Comparison of ENCODE assay signal across 12 cellular contexts in genomic region chr12:57428965-57429364, GRCh38. TPM values are rescaled to one million over a fixed set of nuclear protein-coding genes. Genes with fewer than 3 reads are reported as not detected.
DNase-seq lines count a peak whose midpoint lies in the region; ATAC-seq, FAIRE-seq and TF ChIP-seq lines count a peak whose summit lies in the region.
"Had no signal": no experiment of that assay in that cellular context is flagged by ENCODE, and none has a peak within 500 bp of the region (broad histone marks: within the 10 kb centered on the region; RNA-seq: fewer than 3 reads in every experiment).

No MANE protein-coding gene starts in this region.

- WGBS in HepG2 (ENCODE audit: low lambda C conversion rate): 95% methylated on average over 6 of the region's 6 CpGs
- 62 to 90% methylated on average over 6 of the region's 6 CpGs for WGBS in testis, 2 donors

- H3K36me3 ChIP-seq in breast epithelium: no peaks in the 10 kb centered on the region
- no peaks in the 10 kb centered on the region for H3K36me3 ChIP-seq in HepG2 (replicated peaks in 1 of 2; ENCODE audit: control insufficient read depth in 1 of 2, insufficient read depth in 2 of 2, low read length in 2 of 2)
- H3K36me3 ChIP-seq in testis (ENCODE audit: low read depth, missing control alignments): no peaks in the 10 kb centered on the region

- peak overlapping the region; percentile 81 for H3K4me3 Mint-ChIP-seq in MCF 10A (ENCODE audit: unreplicated experiment)

- no peaks in the 10 kb centered on the region for H4K20me1 ChIP-seq in HepG2 (ENCODE audit: insufficient read depth, low read length)

- 0 out of 2 replicates have a peak overlapping the region, but pooled peaks have one; percentile 89 for H3K9ac ChIP-seq in HepG2 (ENCODE audit: insufficient read depth, low read depth, low read length)

- peaks cover 0 to 8% of the 10 kb centered on the region in 2 donors for H3K4me1 ChIP-seq in breast epithelium
- H3K4me1 ChIP-seq in HepG2 (ENCODE audit: insufficient read depth, low read length): peaks cover 29% of the 10 kb centered on the region
- H3K4me1 ChIP-seq in testis: peaks cover 8% of the 10 kb centered on the region

- TF ChIP-seq POLR2A in breast epithelium (IDR thresholded peaks at IDR 0.05) (no peak), HepG2 (IDR thresholded peaks at IDR 0.05; ENCODE audit: insufficient read depth in 1 of 2, low read depth in 2 of 2, low read length in 2 of 2) (no peak), testis (IDR thresholded peaks at IDR 0.05) (no peak)

- CTCF ChIA-PET in MCF 10A (lab: Yijun Ruan, JAX): interaction anchor here (0.7 to 1.9 kb wide), 2 partner anchors 10 to 177 kb away, joined by 3 to 10 read pairs; no protein-coding TSS in a partner anchor
- CTCF ChIA-PET in HepG2 (lab: Yijun Ruan, JAX; ENCODE audit: low intra/inter-chr PET ratio, low total read pairs): no interaction called here

- DNase-seq in MCF 10A (ENCODE audit: unreplicated experiment) (no peak), breast epithelium (ENCODE audit: low spot score in 2 of 2) (no peak), HepG2 (ENCODE audit: low spot score) (no peak), testis (no peak), NCI-H187 (lab: John Stamatoyannopoulos, UW) (no peak), GM19239 (ENCODE audit: insufficient read length, low spot score) (no peak), T-helper 9 cell (no peak)
- DNase-seq: amygdala, NCI-H2171 had no signal

- TF ChIP-seq RAD21 in HepG2 (CRISPR knock-in tag; IDR thresholded peaks at IDR 0.05): no peak

- no peak overlapping the region for H2AFZ ChIP-seq in HepG2 (ENCODE audit: low read length)

- H3K36me3 Mint-ChIP-seq in MCF 10A (ENCODE audit: insufficient read depth, unreplicated experiment): peaks cover 28% of the 10 kb centered on the region

- H3K27me3 Mint-ChIP-seq in MCF 10A (ENCODE audit: insufficient read depth, unreplicated experiment): no peaks in the 10 kb centered on the region

- BruUV-seq in MCF 10A (replicated peaks; lab: Mats Ljungman, UMichigan): no TSS peak
- BruUV-seq in HepG2 (replicated peaks; lab: Mats Ljungman, UMichigan): no TSS peak

- ATAC-seq in HepG2: no peak

- H3K4me1 Mint-ChIP-seq in MCF 10A (ENCODE audit: insufficient read depth, unreplicated experiment): peaks cover 6% of the 10 kb centered on the region

- H3K4me2 ChIP-seq in HepG2 (ENCODE audit: low read depth, low read length): peak overlapping the region; percentile 75

- peak overlapping the region; percentile 95 for H3K27ac Mint-ChIP-seq in MCF 10A (ENCODE audit: low read depth, unreplicated experiment)

- intact Hi-C loops in MCF 10A (cut with micrococcal nuclease) (no loop called here), breast epithelium (cut with DNase I; ENCODE audit: low total_unique reads) (no loop called here), HepG2 (cut with micrococcal nuclease; ENCODE audit: unreplicated experiment) (no loop called here), testis (cut with DNase I; ENCODE audit: low total_unique reads) (no loop called here)

- TF ChIP-seq CTCF in MCF 10A (IDR thresholded peaks at IDR 0.05; ENCODE audit: unreplicated experiment): no peak
- TF ChIP-seq CTCF in breast epithelium (IDR thresholded peaks at IDR 0.05): no peak
- TF ChIP-seq CTCF in VCaP (conservative IDR thresholded peaks at IDR 0.05): no peak
- no peak for TF ChIP-seq CTCF in HepG2 (CRISPR knock-in tag; IDR thresholded peaks at IDR 0.05)
- no peak for TF ChIP-seq CTCF in testis (IDR thresholded peaks at IDR 0.05)

- H3K9me3 Mint-ChIP-seq in MCF 10A (ENCODE audit: unreplicated experiment): no peaks in the 10 kb centered on the region

- no peaks in the 10 kb centered on the region for H3K9me3 ChIP-seq in breast epithelium
- no peaks in the 10 kb centered on the region for H3K9me3 ChIP-seq in HepG2 (ENCODE audit: low read length)
- H3K9me3 ChIP-seq in testis: no peaks in the 10 kb centered on the region

- no peak for FAIRE-seq in HepG2 (lab: Jason Lieb, UNC)
- no peak for FAIRE-seq in GM19239 (lab: Jason Lieb, UNC)
- FAIRE-seq: frontal cortex had no signal

- H3K4me3 ChIP-seq in breast epithelium (peak overlapping the region in 1 of 3 donors; percentile 97), HepG2 (replicated peaks in 1 of 3; ENCODE audit: insufficient read depth in 1 of 3, low read depth in 2 of 3, low read length in 3 of 3) (peak overlapping the region in 2 of 3 experiments; percentile 63 to 77; a peak in 1 of 6 replicates), testis (no peak overlapping the region)

- H3K27ac ChIP-seq in breast epithelium: peak overlapping the region in 1 of 2 donors; percentile 97
- peak overlapping the region; percentile 97 for H3K27ac ChIP-seq in VCaP
- H3K27ac ChIP-seq in HepG2 (ENCODE audit: extremely low read length, insufficient read depth, low read length): peak overlapping the region; percentile 88
- H3K27ac ChIP-seq in testis: peak overlapping the region; percentile 97 to 99

- POLR2A ChIA-PET in MCF 10A (lab: Yijun Ruan, JAX) (interaction anchor here (0.6 to 1.1 kb wide), 4 partner anchors 20 to 1641 kb away, joined by 3 to 6 read pairs (median 4); partner anchors contain the start of gene TSPAN31), HepG2 (lab: Yijun Ruan, JAX) (interaction anchor here (1.1 to 2.1 kb wide), 3 partner anchors 23 to 26 kb away, joined by 5 to 35 read pairs (median 24); partner anchors contain the start of gene INHBE)

- in situ Hi-C loops in HepG2 (cut with HindIII; ENCODE audit: extremely low pct_ligation_motif_present, low pct_unique_long_range_greater_than_20kb): no loop called here

- peaks cover 14% of the 10 kb centered on the region for H3K79me2 ChIP-seq in HepG2 (ENCODE audit: insufficient read depth, low read length)

- H3K27me3 ChIP-seq in breast epithelium: no peaks in the 10 kb centered on the region
- H3K27me3 ChIP-seq in HepG2 (ENCODE audit: control insufficient read depth in 1 of 2, insufficient read depth in 2 of 2, low read length in 2 of 2): no peaks in the 10 kb centered on the region; a peak in 1 of 5 replicates
- no peaks in the 10 kb centered on the region for H3K27me3 ChIP-seq in testis

- TF ChIP-seq EP300 in HepG2 (IDR thresholded peaks at IDR 0.05; ENCODE audit: low read depth in 2 of 2, low read length in 2 of 2): no peak
- TF ChIP-seq EP300 in HepG2 (CRISPR knock-in tag; IDR thresholded peaks at IDR 0.05; ENCODE audit: borderline replicate concordance): no peak

RNA-seq across cellular contexts. Expression of gene R3HDM2, which starts 1.9 kb away (rescaled TPM):
- total RNA-seq in MCF 10A (2022): 53.9 and 64.8 TPM in 2 replicates
- total RNA-seq in breast epithelium: 10 to 100 TPM; 31.6 to 43.0 (median 35.7) TPM
- 8.3 and 11.1 TPM in 2 replicates for total RNA-seq in HepG2 (2016; rRNA removed; fragmentation: Illumina TruSeq; extraction: Trizol)
- 5.7 and 8.8 TPM in 2 replicates for total RNA-seq in HepG2 (2016; cell fraction: cytosol; rRNA removed; fragmentation: Illumina TruSeq; extraction: Trizol; ENCODE audit: low read depth)
- total RNA-seq in HepG2 (2016; cell fraction: insoluble cytoplasmic fraction; rRNA removed; fragmentation: Illumina TruSeq; extraction: Trizol): 6.4 and 10.3 TPM in 2 replicates
- total RNA-seq in HepG2 (2016; cell fraction: membrane; rRNA removed; fragmentation: Illumina TruSeq; extraction: Trizol): 9.0 and 10.3 TPM in 2 replicates
- 14.9 and 18.4 TPM in 2 replicates for total RNA-seq in HepG2 (2016; cell fraction: nucleus; rRNA removed; fragmentation: Illumina TruSeq; extraction: Trizol)
- polyA plus RNA-seq in HepG2 (2011; rRNA removed): 23.5 and 26.2 TPM in 2 replicates
- polyA plus RNA-seq in HepG2 (2011; cell fraction: cytosol; rRNA removed): 7.3 and 10.4 TPM in 2 replicates
- 48.1 and 57.1 TPM in 2 replicates for polyA plus RNA-seq in HepG2 (2011; cell fraction: nucleus; rRNA removed)
- 13.7 and 15.9 TPM in 2 replicates for polyA plus RNA-seq in HepG2 (2012)
- 1.4 and 2.4 TPM in 2 replicates for polyA plus RNA-seq in HepG2 (2016; cell fraction: cytosol; fragmentation: Illumina TruSeq; extraction: Trizol; ENCODE audit: low read depth)
- 10.8 and 11.3 TPM in 2 replicates for polyA plus RNA-seq in HepG2 (2016; cell fraction: insoluble cytoplasmic fraction; fragmentation: Illumina TruSeq; extraction: Trizol; ENCODE audit: low read depth)
- polyA plus RNA-seq in HepG2 (2016; cell fraction: membrane; fragmentation: Illumina TruSeq; extraction: Trizol; ENCODE audit: low read depth): 6.5 and 7.8 TPM in 2 replicates
- 44.4 and 51.2 TPM in 2 replicates for polyA plus RNA-seq in HepG2 (2016; cell fraction: nucleus; fragmentation: Illumina TruSeq; extraction: Trizol; ENCODE audit: insufficient read depth, low read depth)
- 10.6 and 21.3 TPM in 2 replicates for polyA minus RNA-seq in HepG2 (2011; rRNA and poly(A)+ RNA removed; ENCODE audit: low replicate concordance)
- 9.9 and 10.8 TPM in 2 replicates for polyA minus RNA-seq in HepG2 (2011; cell fraction: cytosol; rRNA and poly(A)+ RNA removed)
- 26.1 and 27.0 TPM in 2 replicates for polyA minus RNA-seq in HepG2 (2011; cell fraction: nucleus; rRNA and poly(A)+ RNA removed)
- total RNA-seq in testis: 10 to 100 TPM; 92.0 to 93.9 TPM
- polyA plus RNA-seq in testis (ENCODE audit: insufficient read depth, low read depth, low replicate concordance): 54.6 TPM

RNA-seq across cellular contexts. Expression of gene INHBC, which starts 5.6 kb away (rescaled TPM):
- total RNA-seq in MCF 10A (2022) (not detected in 2 replicates), breast epithelium (not detected), HepG2 (2016; rRNA removed; fragmentation: Illumina TruSeq; extraction: Trizol) (1.5 and 1.8 TPM in 2 replicates), testis (1 to 10 TPM; 1.8 to 3.1 TPM)
- total RNA-seq in HepG2 (2016; cell fraction: cytosol; rRNA removed; fragmentation: Illumina TruSeq; extraction: Trizol; ENCODE audit: low read depth): 0.20 and 0.35 TPM in 2 replicates
- total RNA-seq in HepG2 (2016; cell fraction: insoluble cytoplasmic fraction; rRNA removed; fragmentation: Illumina TruSeq; extraction: Trizol): 1.3 and 1.7 TPM in 2 replicates
- 1.1 TPM in 2 replicates for total RNA-seq in HepG2 (2016; cell fraction: membrane; rRNA removed; fragmentation: Illumina TruSeq; extraction: Trizol)
- 2.3 and 2.6 TPM in 2 replicates for total RNA-seq in HepG2 (2016; cell fraction: nucleus; rRNA removed; fragmentation: Illumina TruSeq; extraction: Trizol)
- polyA plus RNA-seq in HepG2 (2011; rRNA removed) (12.7 and 13.8 TPM in 2 replicates), testis (ENCODE audit: insufficient read depth, low read depth, low replicate concordance) (2.1 TPM)
- 11.4 and 11.9 TPM in 2 replicates for polyA plus RNA-seq in HepG2 (2011; cell fraction: cytosol; rRNA removed)
- polyA plus RNA-seq in HepG2 (2011; cell fraction: nucleus; rRNA removed): 4.8 and 6.4 TPM in 2 replicates
- polyA plus RNA-seq in HepG2 (2012): 2.3 and 4.2 TPM in 2 replicates
- 0.35 and 0.46 TPM in 2 replicates for polyA plus RNA-seq in HepG2 (2016; cell fraction: cytosol; fragmentation: Illumina TruSeq; extraction: Trizol; ENCODE audit: low read depth)
- polyA plus RNA-seq in HepG2 (2016; cell fraction: insoluble cytoplasmic fraction; fragmentation: Illumina TruSeq; extraction: Trizol; ENCODE audit: low read depth): 3.2 and 3.3 TPM in 2 replicates
- 1.3 and 1.4 TPM in 2 replicates for polyA plus RNA-seq in HepG2 (2016; cell fraction: membrane; fragmentation: Illumina TruSeq; extraction: Trizol; ENCODE audit: low read depth)
- 4.0 and 4.8 TPM in 2 replicates for polyA plus RNA-seq in HepG2 (2016; cell fraction: nucleus; fragmentation: Illumina TruSeq; extraction: Trizol; ENCODE audit: insufficient read depth, low read depth)
- 0.16 and 20.9 TPM in 2 replicates for polyA minus RNA-seq in HepG2 (2011; rRNA and poly(A)+ RNA removed; ENCODE audit: low replicate concordance)
- polyA minus RNA-seq in HepG2 (2011; cell fraction: cytosol; rRNA and poly(A)+ RNA removed): 4.8 and 4.9 TPM in 2 replicates
- 5.0 and 6.3 TPM in 2 replicates for polyA minus RNA-seq in HepG2 (2011; cell fraction: nucleus; rRNA and poly(A)+ RNA removed)
- total RNA-seq: frontal cortex; T-helper 1 cell treated with Interleukin-12 subunit alpha and Interleukin-12 subunit beta and Interleukin-4 antibody, amounts not matched to agents 30 ng/mL and 1 ng/mL, for 36 hours had no signal

RNA-seq across cellular contexts. Expression of gene INHBE, which starts 26.1 kb away (rescaled TPM):
- 2.1 and 5.0 TPM in 2 replicates for total RNA-seq in MCF 10A (2022)
- total RNA-seq in breast epithelium: not detected
- total RNA-seq in HepG2 (2016; rRNA removed; fragmentation: Illumina TruSeq; extraction: Trizol): 6.8 and 17.0 TPM in 2 replicates
- 1.4 and 1.9 TPM in 2 replicates for total RNA-seq in HepG2 (2016; cell fraction: cytosol; rRNA removed; fragmentation: Illumina TruSeq; extraction: Trizol; ENCODE audit: low read depth)
- total RNA-seq in HepG2 (2016; cell fraction: insoluble cytoplasmic fraction; rRNA removed; fragmentation: Illumina TruSeq; extraction: Trizol): 8.0 and 15.5 TPM in 2 replicates
- total RNA-seq in HepG2 (2016; cell fraction: membrane; rRNA removed; fragmentation: Illumina TruSeq; extraction: Trizol): 3.2 and 3.3 TPM in 2 replicates
- 11.2 and 13.1 TPM in 2 replicates for total RNA-seq in HepG2 (2016; cell fraction: nucleus; rRNA removed; fragmentation: Illumina TruSeq; extraction: Trizol)
- polyA plus RNA-seq in HepG2 (2011; rRNA removed): 32.0 and 55.8 TPM in 2 replicates
- polyA plus RNA-seq in HepG2 (2011; cell fraction: cytosol; rRNA removed): 39.2 and 45.0 TPM in 2 replicates
- 12.5 and 25.8 TPM in 2 replicates for polyA plus RNA-seq in HepG2 (2011; cell fraction: nucleus; rRNA removed)
- 16.9 and 62.2 TPM in 2 replicates for polyA plus RNA-seq in HepG2 (2012)
- polyA plus RNA-seq in HepG2 (2016; cell fraction: cytosol; fragmentation: Illumina TruSeq; extraction: Trizol; ENCODE audit: low read depth): 0.90 and 1.2 TPM in 2 replicates
- 6.5 and 7.6 TPM in 2 replicates for polyA plus RNA-seq in HepG2 (2016; cell fraction: insoluble cytoplasmic fraction; fragmentation: Illumina TruSeq; extraction: Trizol; ENCODE audit: low read depth)
- polyA plus RNA-seq in HepG2 (2016; cell fraction: membrane; fragmentation: Illumina TruSeq; extraction: Trizol; ENCODE audit: low read depth): 1.8 and 2.0 TPM in 2 replicates
- 16.9 and 17.1 TPM in 2 replicates for polyA plus RNA-seq in HepG2 (2016; cell fraction: nucleus; fragmentation: Illumina TruSeq; extraction: Trizol; ENCODE audit: insufficient read depth, low read depth)
- polyA minus RNA-seq in HepG2 (2011; rRNA and poly(A)+ RNA removed; ENCODE audit: low replicate concordance): 0.51 and 61.0 TPM in 2 replicates
- 21.0 and 26.6 TPM in 2 replicates for polyA minus RNA-seq in HepG2 (2011; cell fraction: cytosol; rRNA and poly(A)+ RNA removed)
- 7.1 and 11.4 TPM in 2 replicates for polyA minus RNA-seq in HepG2 (2011; cell fraction: nucleus; rRNA and poly(A)+ RNA removed)
- total RNA-seq in testis: under 1 TPM; 0.24 to 0.25 TPM
- 0.12 TPM for polyA plus RNA-seq in testis (ENCODE audit: insufficient read depth, low read depth, low replicate concordance)
- total RNA-seq: frontal cortex; T-helper 1 cell treated with Interleukin-12 subunit alpha and Interleukin-12 subunit beta and Interleukin-4 antibody, amounts not matched to agents 30 ng/mL and 1 ng/mL, for 36 hours had no signal

RNA-seq across cellular contexts. Expression of gene GLI1, which starts 30.6 kb away (rescaled TPM):
- not detected in 2 replicates for total RNA-seq in MCF 10A (2022)
- 1 to 10 TPM in 2 of 3 donors, under 1 TPM in 1; 0.66 to 2.1 (median 1.2) TPM for total RNA-seq in breast epithelium
- total RNA-seq in HepG2 (2016; rRNA removed; fragmentation: Illumina TruSeq; extraction: Trizol): 0.20 TPM in 1 of 2 replicates, not detected in the other
- total RNA-seq in HepG2 (2016; cell fraction: cytosol; rRNA removed; fragmentation: Illumina TruSeq; extraction: Trizol; ENCODE audit: low read depth): 0.53 TPM in 1 of 2 replicates, not detected in the other
- total RNA-seq in HepG2 (2016; cell fraction: insoluble cytoplasmic fraction; rRNA removed; fragmentation: Illumina TruSeq; extraction: Trizol): not detected in 2 replicates
- total RNA-seq in HepG2 (2016; cell fraction: membrane; rRNA removed; fragmentation: Illumina TruSeq; extraction: Trizol): not detected in 2 replicates
- not detected in 2 replicates for total RNA-seq in HepG2 (2016; cell fraction: nucleus; rRNA removed; fragmentation: Illumina TruSeq; extraction: Trizol)
- polyA plus RNA-seq in HepG2 (2011; rRNA removed): 0.09 and 0.27 TPM in 2 replicates
- polyA plus RNA-seq in HepG2 (2011; cell fraction: cytosol; rRNA removed): 0.06 and 0.07 TPM in 2 replicates
- 0.33 and 0.42 TPM in 2 replicates for polyA plus RNA-seq in HepG2 (2011; cell fraction: nucleus; rRNA removed)
- 0.55 TPM in 1 of 2 replicates, not detected in the other for polyA plus RNA-seq in HepG2 (2012)
- not detected in 2 replicates for polyA plus RNA-seq in HepG2 (2016; cell fraction: cytosol; fragmentation: Illumina TruSeq; extraction: Trizol; ENCODE audit: low read depth)
- polyA plus RNA-seq in HepG2 (2016; cell fraction: insoluble cytoplasmic fraction; fragmentation: Illumina TruSeq; extraction: Trizol; ENCODE audit: low read depth): 0.35 TPM in 1 of 2 replicates, not detected in the other
- polyA plus RNA-seq in HepG2 (2016; cell fraction: membrane; fragmentation: Illumina TruSeq; extraction: Trizol; ENCODE audit: low read depth): not detected in 2 replicates
- polyA plus RNA-seq in HepG2 (2016; cell fraction: nucleus; fragmentation: Illumina TruSeq; extraction: Trizol; ENCODE audit: insufficient read depth, low read depth): 0.17 and 0.49 TPM in 2 replicates
- polyA minus RNA-seq in HepG2 (2011; rRNA and poly(A)+ RNA removed; ENCODE audit: low replicate concordance): 2.5 TPM in 1 of 2 replicates, not detected in the other
- not detected in 2 replicates for polyA minus RNA-seq in HepG2 (2011; cell fraction: cytosol; rRNA and poly(A)+ RNA removed)
- polyA minus RNA-seq in HepG2 (2011; cell fraction: nucleus; rRNA and poly(A)+ RNA removed): not detected in 2 replicates
- total RNA-seq in testis: 10 to 100 TPM in 1 of 2 donors, 1 to 10 TPM in 1; 8.3 to 18.0 TPM
- polyA plus RNA-seq in testis (ENCODE audit: insufficient read depth, low read depth, low replicate concordance): 9.3 TPM

RNA-seq across cellular contexts. Expression of gene ARHGAP9, which starts 50.7 kb away (rescaled TPM):
- total RNA-seq in MCF 10A (2022): 0.69 and 1.1 TPM in 2 replicates
- total RNA-seq in breast epithelium: 10 to 100 TPM; 10.8 to 16.6 (median 11.1) TPM
- 0.18 TPM in 1 of 2 replicates, not detected in the other for total RNA-seq in HepG2 (2016; rRNA removed; fragmentation: Illumina TruSeq; extraction: Trizol)
- total RNA-seq in HepG2 (2016; cell fraction: cytosol; rRNA removed; fragmentation: Illumina TruSeq; extraction: Trizol; ENCODE audit: low read depth): not detected in 2 replicates
- total RNA-seq in HepG2 (2016; cell fraction: insoluble cytoplasmic fraction; rRNA removed; fragmentation: Illumina TruSeq; extraction: Trizol): 0.32 TPM in 1 of 2 replicates, not detected in the other
- not detected in 2 replicates for total RNA-seq in HepG2 (2016; cell fraction: membrane; rRNA removed; fragmentation: Illumina TruSeq; extraction: Trizol)
- total RNA-seq in HepG2 (2016; cell fraction: nucleus; rRNA removed; fragmentation: Illumina TruSeq; extraction: Trizol): not detected in 2 replicates
- 0.95 and 1.2 TPM in 2 replicates for polyA plus RNA-seq in HepG2 (2011; rRNA removed)
- polyA plus RNA-seq in HepG2 (2011; cell fraction: cytosol; rRNA removed): 0.33 and 0.40 TPM in 2 replicates
- 3.1 and 5.5 TPM in 2 replicates for polyA plus RNA-seq in HepG2 (2011; cell fraction: nucleus; rRNA removed)
- 0.39 and 0.55 TPM in 2 replicates for polyA plus RNA-seq in HepG2 (2012)
- polyA plus RNA-seq in HepG2 (2016; cell fraction: cytosol; fragmentation: Illumina TruSeq; extraction: Trizol; ENCODE audit: low read depth): not detected in 2 replicates
- 0.17 TPM in 1 of 2 replicates, not detected in the other for polyA plus RNA-seq in HepG2 (2016; cell fraction: insoluble cytoplasmic fraction; fragmentation: Illumina TruSeq; extraction: Trizol; ENCODE audit: low read depth)
- polyA plus RNA-seq in HepG2 (2016; cell fraction: membrane; fragmentation: Illumina TruSeq; extraction: Trizol; ENCODE audit: low read depth): 0.15 TPM in 1 of 2 replicates, not detected in the other
- polyA plus RNA-seq in HepG2 (2016; cell fraction: nucleus; fragmentation: Illumina TruSeq; extraction: Trizol; ENCODE audit: insufficient read depth, low read depth): 0.51 and 0.87 TPM in 2 replicates
- 0.44 TPM in 1 of 2 replicates, not detected in the other for polyA minus RNA-seq in HepG2 (2011; rRNA and poly(A)+ RNA removed; ENCODE audit: low replicate concordance)
- not detected in 2 replicates for polyA minus RNA-seq in HepG2 (2011; cell fraction: cytosol; rRNA and poly(A)+ RNA removed)
- polyA minus RNA-seq in HepG2 (2011; cell fraction: nucleus; rRNA and poly(A)+ RNA removed): 0.64 and 1.7 TPM in 2 replicates
- 10 to 100 TPM; 24.8 to 29.2 TPM for total RNA-seq in testis
- 111 TPM for polyA plus RNA-seq in testis (ENCODE audit: insufficient read depth, low read depth, low replicate concordance)

Comparison
In these comparisons a context has a peak if more than half of its experiments do, and no peak if none do; other contexts are left out.
1. H3K4me3 ChIP-seq: peak in HepG2 (2 of 3); none in testis (0 of 2).